In the genomic region with DNA sequence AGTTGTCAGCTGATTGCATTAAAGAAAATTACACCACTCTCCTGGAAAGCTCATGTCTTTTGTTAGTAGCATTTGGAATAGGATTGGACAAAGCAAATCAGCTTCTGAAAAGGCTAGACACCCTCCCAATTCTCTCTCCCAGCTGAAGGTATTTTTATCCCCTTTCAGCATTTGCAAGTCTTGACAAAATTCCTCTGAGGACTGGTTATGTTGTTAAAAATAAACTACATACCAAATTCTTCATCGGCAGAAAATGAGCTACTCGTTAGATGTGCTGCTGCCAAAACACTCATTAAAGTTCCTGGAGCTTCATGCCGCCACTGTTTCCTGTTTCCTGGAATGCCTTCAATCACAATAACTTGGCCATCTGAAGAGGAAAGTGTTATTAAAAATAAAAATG, we compare ENCODE assay signal across 22 cellular contexts. TPM values are rescaled to one million over a fixed set of nuclear protein-coding genes. Genes with fewer than 3 reads are reported as not detected.
DNase-seq lines count a peak whose midpoint lies in the region; ATAC-seq and TF ChIP-seq lines count a peak whose summit lies in the region.
"Had no signal": no experiment of that assay in that cellular context is flagged by ENCODE, and none has a peak within 500 bp of the region (broad histone marks: within the 10 kb centered on the region; RNA-seq: fewer than 3 reads in every experiment).

No MANE protein-coding gene starts in this region.

- H3K4me3 Mint-ChIP-seq in type B pancreatic cell: no peak overlapping the region
- H3K4me3 Mint-ChIP-seq: CD4-positive, alpha-beta memory T cell; immature natural killer cell; nephron had no signal

- no peaks in the 10 kb centered on the region for H3K36me3 ChIP-seq in left ventricle myocardium inferior
- no peaks in the 10 kb centered on the region for H3K36me3 ChIP-seq in smooth muscle cell (ENCODE audit: low read depth)
- H3K36me3 ChIP-seq: colonic mucosa had no signal

- ATAC-seq in Right ventricle myocardium inferior: peak; percentile 46
- ATAC-seq: Panc1 had no signal

- H3K9me3 ChIP-seq in left ventricle myocardium inferior (replicated peaks): peaks cover 35% of the 10 kb centered on the region
- H3K9me3 ChIP-seq in smooth muscle cell (replicated peaks; ENCODE audit: low read depth): peaks cover 4% of the 10 kb centered on the region
- H3K9me3 ChIP-seq: colonic mucosa had no signal

- H3K4me3 ChIP-seq in cardiac fibroblast (replicated peaks in 1 of 2; ENCODE audit: low read depth in 2 of 2, low read length in 2 of 2) (no peak overlapping the region), left ventricle myocardium inferior (peak overlapping the region; percentile 4), smooth muscle cell (no peak overlapping the region)
- H3K4me3 ChIP-seq: colonic mucosa had no signal

- H2AFZ ChIP-seq in smooth muscle cell (ENCODE audit: low read depth): peak overlapping the region; percentile 75

- peak overlapping the region; percentile 46 for H3K4me2 ChIP-seq in smooth muscle cell

- DNase-seq in Right ventricle myocardium inferior (ENCODE audit: missing footprints) (no peak), cardiac septum (ENCODE audit: low spot score) (no peak), cardiac fibroblast (ENCODE audit: low read depth in 2 of 2) (peak; percentile 1 to 16), left ventricle myocardium inferior (no peak), smooth muscle cell (lab: John Stamatoyannopoulos, UW; ENCODE audit: unreplicated experiment) (no peak), cerebellar nuclear complex (lab: John Stamatoyannopoulos, UW) (no peak), type B pancreatic cell (ENCODE audit: extremely low spot score, unreplicated experiment) (no peak)
- no peak for DNase-seq in activated effector memory CD4-positive, alpha-beta T cell treated with Interleukin-2 at 50 U/mL for 16 hours
- DNase-seq: activated CD4-positive, alpha-beta T cell treated with anti-CD3 and anti-CD28 coated beads for 4 hours; activated effector memory CD4-positive, alpha-beta T cell treated with anti-CD3 and anti-CD28 coated beads, Interleukin-2, amount 50 U/mL, for 16 hours; amygdala; CD4-positive, alpha-beta memory T cell; colonic mucosa; DMS53; immature natural killer cell; mesenchymal stem cell; NCI-H1417 treated with DMSO at 0.1 percent for 48 hours; NCI-H226; stimulated activated naive CD4-positive, alpha-beta T cell; trophoblast cell had no signal

- H3K4me1 Mint-ChIP-seq in type B pancreatic cell (ENCODE audit: unreplicated experiment): no peaks in the 10 kb centered on the region
- H3K4me1 Mint-ChIP-seq: CD4-positive, alpha-beta memory T cell; immature natural killer cell; nephron had no signal

- WGBS in smooth muscle cell (ENCODE audit: low lambda C conversion rate): 42% methylated on average over 3 of the region's 3 CpGs

- intact Hi-C loops in Right ventricle myocardium inferior (cut with DNase I) (no loop called here), cardiac septum (cut with DNase I) (loop anchor here (5.0 to 10.0 kb wide), 2 partner anchors 57 to 131 kb away; no protein-coding TSS in a partner anchor), left ventricle myocardium inferior (cut with micrococcal nuclease) (no loop called here)

- no peaks in the 10 kb centered on the region for H3K79me2 ChIP-seq in smooth muscle cell (ENCODE audit: low read depth)

- H4K20me1 ChIP-seq in smooth muscle cell (ENCODE audit: low read depth): no peaks in the 10 kb centered on the region

- no peak overlapping the region for H3K27ac Mint-ChIP-seq in type B pancreatic cell
- H3K27ac Mint-ChIP-seq: CD4-positive, alpha-beta memory T cell; immature natural killer cell; nephron had no signal

- no peak overlapping the region for H3K9ac ChIP-seq in smooth muscle cell (ENCODE audit: low read depth)

- H3K9me3 Mint-ChIP-seq in type B pancreatic cell: no peaks in the 10 kb centered on the region

- H3K27me3 ChIP-seq in left ventricle myocardium inferior (ENCODE audit: low read depth) (no peaks in the 10 kb centered on the region), smooth muscle cell (ENCODE audit: low read depth) (no peaks in the 10 kb centered on the region)
- H3K27me3 ChIP-seq: colonic mucosa had no signal

- H3K27ac ChIP-seq in left ventricle myocardium inferior (replicated peaks) (peak overlapping the region; percentile 69), smooth muscle cell (ENCODE audit: low read depth) (peak overlapping the region; percentile 6)
- H3K27ac ChIP-seq: colonic mucosa had no signal

- H3K36me3 Mint-ChIP-seq in type B pancreatic cell: no peaks in the 10 kb centered on the region
- H3K36me3 Mint-ChIP-seq: CD4-positive, alpha-beta memory T cell had no signal

- H3K27me3 Mint-ChIP-seq in type B pancreatic cell: no peaks in the 10 kb centered on the region
- H3K27me3 Mint-ChIP-seq: CD4-positive, alpha-beta memory T cell had no signal

- H3F3A ChIP-seq in smooth muscle cell (ENCODE audit: low read depth): no peaks in the 10 kb centered on the region

- H3K4me1 ChIP-seq in left ventricle myocardium inferior: peaks cover 12% of the 10 kb centered on the region
- H3K4me1 ChIP-seq in smooth muscle cell (ENCODE audit: low read depth): no peaks in the 10 kb centered on the region
- H3K4me1 ChIP-seq: colonic mucosa had no signal

- TF ChIP-seq CTCF in cardiac fibroblast (IDR thresholded peaks at IDR 0.05; ENCODE audit: low read depth, low read length): no peak
- no peak for TF ChIP-seq CTCF in left ventricle myocardium inferior (IDR thresholded peaks at IDR 0.05; ENCODE audit: borderline replicate concordance)
- TF ChIP-seq CTCF in smooth muscle cell (IDR thresholded peaks at IDR 0.05; ENCODE audit: borderline replicate concordance, insufficient read depth, poor library complexity, severe bottlenecking): no peak
- no peak for TF ChIP-seq CTCF in type B pancreatic cell (conservative IDR thresholded peaks at IDR 0.05)

RNA-seq across cellular contexts. Expression of gene UTP14C, which starts 37.1 kb away (rescaled TPM):
- total RNA-seq in Right ventricle myocardium inferior: 9.6 TPM
- 13.9 TPM for total RNA-seq in cardiac septum
- 11.6 TPM for total RNA-seq in left ventricle myocardium inferior
- total RNA-seq in smooth muscle cell: 18.3 and 18.5 TPM in 2 replicates
- polyA plus RNA-seq in smooth muscle cell: 8.1 and 8.7 TPM in 2 replicates
- 15.5 and 18.7 TPM in 2 replicates for total RNA-seq in type B pancreatic cell (ENCODE audit: low replicate concordance)

RNA-seq across cellular contexts. Expression of gene ALG11, which starts 49.4 kb away (rescaled TPM):
- total RNA-seq in Right ventricle myocardium inferior (20.9 TPM), cardiac septum (23.6 TPM), left ventricle myocardium inferior (22.7 TPM), smooth muscle cell (28.4 and 61.3 TPM in 2 replicates), type B pancreatic cell (ENCODE audit: low replicate concordance) (40.9 and 45.5 TPM in 2 replicates)
- 26.8 and 34.7 TPM in 2 replicates for polyA plus RNA-seq in smooth muscle cell

RNA-seq across cellular contexts. Expression of gene ATP7B, which starts 50.3 kb away (rescaled TPM):
- total RNA-seq in Right ventricle myocardium inferior (3.3 TPM), cardiac septum (10.8 TPM), left ventricle myocardium inferior (3.8 TPM), smooth muscle cell (21.5 and 23.5 TPM in 2 replicates), type B pancreatic cell (ENCODE audit: low replicate concordance) (24.0 and 27.7 TPM in 2 replicates)
- polyA plus RNA-seq in smooth muscle cell: 9.3 and 10.0 TPM in 2 replicates

Comparison
In these comparisons a context has a peak if more than half of its experiments do, and no peak if none do; other contexts are left out.
1. DNase-seq: peak in cardiac fibroblast (2 of 2); none in Right ventricle myocardium inferior (single experiment), cardiac septum (single experiment), left ventricle myocardium inferior (single experiment), smooth muscle cell (single experiment), activated effector memory CD4-positive, alpha-beta T cell treated with Interleukin-2 at 50 U/mL for 16 hours (single experiment), cerebellar nuclear complex (0 of 2) and type B pancreatic cell (single experiment).